Comparison of ENCODE assay signal across 14 cellular contexts in the genomic region with DNA sequence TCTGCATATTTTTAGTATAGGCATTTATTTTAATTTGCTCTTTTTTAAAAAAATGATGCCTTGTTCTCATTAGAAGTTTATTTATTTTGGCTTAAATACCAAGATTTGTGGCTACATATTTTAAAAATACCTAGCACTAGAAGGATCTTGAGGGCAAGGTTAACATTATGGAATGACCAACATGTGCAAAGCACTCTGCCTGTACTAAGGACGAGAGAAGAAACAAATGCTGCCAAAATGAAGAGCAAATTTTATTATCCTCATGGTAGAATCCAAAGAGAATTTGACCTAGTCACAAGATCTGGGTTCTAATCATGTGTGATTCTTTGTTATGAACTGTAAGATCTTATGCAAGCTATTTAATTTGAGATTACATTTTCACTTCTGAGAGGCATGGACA. TPM values are rescaled to one million over a fixed set of nuclear protein-coding genes. Genes with fewer than 3 reads are reported as not detected.
DNase-seq lines count a peak whose midpoint lies in the region; ATAC-seq, FAIRE-seq and TF ChIP-seq lines count a peak whose summit lies in the region.
"Had no signal": no experiment of that assay in that cellular context is flagged by ENCODE, and none has a peak within 500 bp of the region (broad histone marks: within the 10 kb centered on the region; RNA-seq: fewer than 3 reads in every experiment).

No MANE protein-coding gene starts in this region.

- no peak overlapping the region for H3K4me3 ChIP-seq in A549
- H3K4me3 ChIP-seq in DOHH2 (ENCODE audit: low read length) = peak overlapping the region; percentile 85
- peak overlapping the region; percentile 6; the same call in 1 of the 2 replicates for H3K4me3 ChIP-seq in WI38 (ENCODE audit: low read depth, low read length)

- no peaks in the 10 kb centered on the region for H3K27me3 ChIP-seq in DOHH2 (ENCODE audit: control insufficient read depth, low read length)

- peaks cover 39% of the 10 kb centered on the region for H4K20me1 ChIP-seq in DOHH2 (ENCODE audit: control insufficient read depth, insufficient read depth, low read depth, low read length)

- H3K4me2 ChIP-seq in A549 (peak overlapping the region; percentile 73), DOHH2 (ENCODE audit: low read length) (peak overlapping the region; percentile 81)

- DNase-seq in A549 (ENCODE audit: low read depth in 1 of 2, low spot score in 1 of 2) = no peak
- no peak for DNase-seq in glutamatergic neuron
- no peak for DNase-seq in AG08396 (ENCODE audit: low spot score)
- DNase-seq in pons (ENCODE audit: low spot score) = no peak
- DNase-seq in head of caudate nucleus = no peak
- DNase-seq: amniotic stem cell; DMS 273 treated with DMSO at 0.1 percent for 48 hours; NCI-H82; stimulated activated CD4-positive, alpha-beta T cell treated with anti-CD3 and anti-CD28 coated beads, Interleukin-2, amount 100 ng/mL, for 48 hours had no signal

- TF ChIP-seq EP300 in A549 (IDR thresholded peaks at IDR 0.05) = no peak

- POLR2A ChIA-PET in A549 (lab: Yijun Ruan, JAX) = no interaction called here

- no peak for FAIRE-seq in A549 (lab: Jason Lieb, UNC)

- ATAC-seq in A549 (no peak), GM19035 (IDR thresholded peaks at IDR 0.05; ENCODE audit: unreplicated experiment) (no peak)
- ATAC-seq: esophagus mucosa had no signal

- no peak for TF ChIP-seq RAD21 in A549 (conservative IDR thresholded peaks at IDR 0.05 in 1 of 2, IDR thresholded peaks at IDR 0.05 in 1 of 2)

- TF ChIP-seq CTCF in A549 (IDR thresholded peaks at IDR 0.05) = no peak
- TF ChIP-seq CTCF in DOHH2 (IDR thresholded peaks at IDR 0.05; ENCODE audit: low read depth, low read length, poor library complexity, severe bottlenecking) = no peak
- TF ChIP-seq CTCF in WI38 (IDR thresholded peaks at IDR 0.05; ENCODE audit: low read depth, low read length) = no peak
- TF ChIP-seq CTCF in glutamatergic neuron (IDR thresholded peaks at IDR 0.05; ENCODE audit: partially characterized antibody, unreplicated experiment) = no peak

- H3K9me3 ChIP-seq in A549 (no peaks in the 10 kb centered on the region), DOHH2 (ENCODE audit: control insufficient read depth, insufficient read depth, low read length) (no peaks in the 10 kb centered on the region)
- H3K9me3 ChIP-seq: thoracic aorta had no signal

- CTCF ChIA-PET in A549 (lab: Yijun Ruan, JAX) = no interaction called here

- H3K4me1 ChIP-seq in A549 (peaks cover 60% of the 10 kb centered on the region), DOHH2 (ENCODE audit: control insufficient read depth, low read length) (peaks cover 39% of the 10 kb centered on the region)

- no peak overlapping the region for H3K27ac Mint-ChIP-seq in glutamatergic neuron (ENCODE audit: unreplicated experiment)

- H3K4me3 Mint-ChIP-seq in glutamatergic neuron (ENCODE audit: unreplicated experiment) = peak overlapping the region; percentile 48

- no peak overlapping the region for H3K27ac ChIP-seq in A549
- no peak overlapping the region for H3K27ac ChIP-seq in DOHH2 (ENCODE audit: low read depth, low read length)

- H3K27me3 Mint-ChIP-seq in glutamatergic neuron (ENCODE audit: unreplicated experiment) = peaks cover 9% of the 10 kb centered on the region

- peaks cover 3% of the 10 kb centered on the region for H3K36me3 Mint-ChIP-seq in glutamatergic neuron (ENCODE audit: unreplicated experiment)

- peaks cover 13% of the 10 kb centered on the region for H3K9me3 Mint-ChIP-seq in glutamatergic neuron (ENCODE audit: unreplicated experiment)

- H3K9me2 ChIP-seq in DOHH2 (replicated peaks; ENCODE audit: control insufficient read depth, low read length) = no peaks in the 10 kb centered on the region

- no peaks in the 10 kb centered on the region for H3F3A ChIP-seq in DOHH2 (ENCODE audit: control insufficient read depth, insufficient read depth)

- no peak for TF ChIP-seq POLR2A in A549 (IDR thresholded peaks at IDR 0.05; ENCODE audit: low read length)

- peaks cover 73% of the 10 kb centered on the region for H3K36me3 ChIP-seq in DOHH2 (ENCODE audit: control insufficient read depth, low read length)
- H3K36me3 ChIP-seq: thoracic aorta had no signal

- 76% methylated on average over 1 of the region's 1 CpG for WGBS in A549 (ENCODE audit: missing lambda C conversion rate)

- H3K4me1 Mint-ChIP-seq in glutamatergic neuron (ENCODE audit: low read depth, unreplicated experiment) = peaks cover 16% of the 10 kb centered on the region

- intact Hi-C loops in head of caudate nucleus (cut with DNase I) = no loop called here

- peaks cover 83% of the 10 kb centered on the region for H3K79me2 ChIP-seq in DOHH2 (ENCODE audit: control insufficient read depth, low read length)

TF ChIP-seq in A549, 52 proteins besides CTCF, POLR2A, EP300 and RAD21:
- TF ChIP-seq MAZ (IDR thresholded peaks at IDR 0.05; ENCODE audit: borderline replicate concordance, low read depth, low read length) (no peak), HDAC2 (IDR thresholded peaks at IDR 0.05) (no peak), CHD2 (IDR thresholded peaks at IDR 0.05; ENCODE audit: low read length, partially characterized antibody) (no peak), ESRRA (IDR thresholded peaks at IDR 0.05; ENCODE audit: borderline replicate concordance, low read length) (no peak), TFCP2L1 (CRISPR knock-in tag; IDR thresholded peaks at IDR 0.05) (no peak), CEBPB (IDR thresholded peaks at IDR 0.05) (no peak), FOSB (CRISPR knock-in tag; IDR thresholded peaks at IDR 0.05) (no peak), PHF8 (IDR thresholded peaks at IDR 0.05; ENCODE audit: borderline replicate concordance, low read depth) (no peak), KDM1A (IDR thresholded peaks at IDR 0.05; ENCODE audit: low read depth) (no peak), EHMT2 (IDR thresholded peaks at IDR 0.05; ENCODE audit: low read depth) (no peak), JUNB (IDR thresholded peaks at IDR 0.05) (no peak)
- TF ChIP-seq, protein P1, sequence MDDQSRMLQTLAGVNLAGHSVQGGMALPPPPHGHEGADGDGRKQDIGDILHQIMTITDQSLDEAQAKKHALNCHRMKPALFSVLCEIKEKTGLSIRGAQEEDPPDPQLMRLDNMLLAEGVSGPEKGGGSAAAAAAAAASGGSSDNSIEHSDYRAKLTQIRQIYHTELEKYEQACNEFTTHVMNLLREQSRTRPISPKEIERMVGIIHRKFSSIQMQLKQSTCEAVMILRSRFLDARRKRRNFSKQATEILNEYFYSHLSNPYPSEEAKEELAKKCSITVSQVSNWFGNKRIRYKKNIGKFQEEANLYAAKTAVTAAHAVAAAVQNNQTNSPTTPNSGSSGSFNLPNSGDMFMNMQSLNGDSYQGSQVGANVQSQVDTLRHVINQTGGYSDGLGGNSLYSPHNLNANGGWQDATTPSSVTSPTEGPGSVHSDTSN (IDR thresholded peaks at IDR 0.05) = no peak
- TF ChIP-seq, protein P2, sequence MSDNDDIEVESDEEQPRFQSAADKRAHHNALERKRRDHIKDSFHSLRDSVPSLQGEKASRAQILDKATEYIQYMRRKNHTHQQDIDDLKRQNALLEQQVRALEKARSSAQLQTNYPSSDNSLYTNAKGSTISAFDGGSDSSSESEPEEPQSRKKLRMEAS (IDR thresholded peaks at IDR 0.05) = no peak
- TF ChIP-seq, protein P3, sequence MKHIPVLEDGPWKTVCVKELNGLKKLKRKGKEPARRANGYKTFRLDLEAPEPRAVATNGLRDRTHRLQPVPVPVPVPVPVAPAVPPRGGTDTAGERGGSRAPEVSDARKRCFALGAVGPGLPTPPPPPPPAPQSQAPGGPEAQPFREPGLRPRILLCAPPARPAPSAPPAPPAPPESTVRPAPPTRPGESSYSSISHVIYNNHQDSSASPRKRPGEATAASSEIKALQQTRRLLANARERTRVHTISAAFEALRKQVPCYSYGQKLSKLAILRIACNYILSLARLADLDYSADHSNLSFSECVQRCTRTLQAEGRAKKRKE (CRISPR knock-in tag; IDR thresholded peaks at IDR 0.05; ENCODE audit: low read depth) = no peak

RNA-seq across cellular contexts. Expression of a gene that starts 2.8 kb away (rescaled TPM):
- 185 and 189 TPM in 2 replicates for polyA plus RNA-seq in A549 (2011; rRNA removed)
- 19.8 and 27.2 TPM in 2 replicates for polyA plus RNA-seq in A549 (2012; cell fraction: cytosol; rRNA removed)
- polyA plus RNA-seq in A549 (2012; cell fraction: nucleus; rRNA removed) = 24.2 and 35.9 TPM in 2 replicates
- polyA plus RNA-seq in A549 (2017; fragmentation: RNase III; extraction: RNeasy Plus Mini Kit Qiagen cat#74134 plus additional on column Dnase treatment) = 62.8 to 75.5 TPM (median 70.3 TPM) in 3 replicates
- polyA minus RNA-seq in A549 (2011; rRNA and poly(A)+ RNA removed) = 86.8 and 95.2 TPM in 2 replicates
- total RNA-seq in glutamatergic neuron (ENCODE audit: unreplicated experiment) = 195 TPM
